ENCODE assay signal across 10 cellular contexts in the genomic region with DNA sequence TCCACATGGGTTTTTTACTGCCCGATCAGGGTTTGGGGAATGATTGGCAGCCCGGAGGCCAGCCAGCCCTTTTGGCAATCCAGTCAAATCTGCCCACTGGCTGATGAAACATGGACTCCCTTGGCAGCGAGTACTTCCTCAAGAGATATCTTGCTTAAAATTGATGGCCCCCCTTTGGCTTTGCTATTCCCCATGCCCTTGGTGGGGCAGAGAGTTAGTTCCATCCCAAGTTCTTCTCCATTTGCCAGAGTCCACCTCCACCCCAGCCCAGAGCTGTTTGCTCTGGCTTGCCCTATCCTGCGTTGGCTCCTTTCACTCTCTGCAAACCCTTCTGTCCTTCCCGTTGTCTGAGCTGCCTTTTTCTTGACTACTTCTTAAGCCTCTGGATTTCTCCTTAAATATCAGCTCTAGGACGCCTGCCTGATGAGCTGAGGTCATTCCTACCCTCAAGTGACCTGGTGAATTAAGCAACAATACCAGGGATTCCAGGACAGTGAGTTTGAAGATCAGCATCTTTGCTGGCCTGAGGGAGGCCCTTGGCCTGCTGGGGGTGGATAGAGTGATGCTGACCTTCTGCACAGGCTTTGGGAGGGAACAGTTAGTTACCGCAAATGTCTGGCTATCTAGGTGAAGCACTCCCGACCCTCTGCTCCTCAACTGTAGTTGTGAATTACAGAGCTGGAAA.
DNase-seq lines count a peak whose midpoint lies in the region; ATAC-seq and TF ChIP-seq lines count a peak whose summit lies in the region.
"Had no signal": no experiment of that assay in that cellular context is flagged by ENCODE, and none has a peak within 500 bp of the region (broad histone marks: within the 10 kb centered on the region; RNA-seq: fewer than 3 reads in every experiment).

No MANE protein-coding gene starts in this region.

- DNase-seq in amniotic stem cell (lab: John Stamatoyannopoulos, UW): peak; percentile 96
- DNase-seq in heart right ventricle: no peak
- no peak for DNase-seq in sciatic nerve (ENCODE audit: low spot score)
- DNase-seq in caudate nucleus (lab: John Stamatoyannopoulos, UW): no peak
- DNase-seq in CD4-positive, alpha-beta T cell: no peak
- DNase-seq: T-helper 9 cell had no signal

- TF ChIP-seq CTCF in heart right ventricle (IDR thresholded peaks at IDR 0.05): no peak
- TF ChIP-seq CTCF in CD4-positive, alpha-beta T cell (IDR thresholded peaks at IDR 0.05): no peak

- WGBS in heart right ventricle, 2 donors: 51 to 56% methylated on average over 8 of the region's 8 CpGs

- H3K4me2 ChIP-seq in BLaER1 treated with 17β-estradiol and CSF1 and Interleukin-3, amounts not matched to agents 10 nM and 100 nM: peak overlapping the region in 10 of 11 experiments; percentile 8 to 76 (median 62); a peak in 19 of 22 replicates

- no peaks in the 10 kb centered on the region for H3K36me3 ChIP-seq in BLaER1 treated with 17β-estradiol and CSF1 and Interleukin-3, amounts not matched to agents 10 nM and 100 nM
- no peaks in the 10 kb centered on the region for H3K36me3 ChIP-seq in heart right ventricle

- POLR2A ChIA-PET in CD4-positive, alpha-beta T cell (lab: Charles Lee): no interaction called here

- H3K27ac ChIP-seq in BLaER1 treated with 17β-estradiol and CSF1 and Interleukin-3, amounts not matched to agents 10 nM and 100 nM: no peak overlapping the region
- H3K27ac ChIP-seq in heart right ventricle (peak overlapping the region in 8 of 10 donors; percentile 32 to 73 (median 58)), caudate nucleus (ENCODE audit: low read depth, low read length) (no peak overlapping the region)
- H3K27ac ChIP-seq in CD4-positive, alpha-beta T cell (ENCODE audit: low read depth, low read length): no peak overlapping the region

- H3K27me3 ChIP-seq in BLaER1 treated with 17β-estradiol and CSF1 and Interleukin-3, amounts not matched to agents 10 nM and 100 nM: no peaks in the 10 kb centered on the region
- H3K27me3 ChIP-seq in heart right ventricle: no peaks in the 10 kb centered on the region
- no peaks in the 10 kb centered on the region for H3K27me3 ChIP-seq in CD4-positive, alpha-beta T cell (ENCODE audit: control insufficient read depth, insufficient read depth, low read length)

- H3K36me3 Mint-ChIP-seq in CD4-positive, alpha-beta T cell (ENCODE audit: low read depth): no peaks in the 10 kb centered on the region

- no peak overlapping the region for H3K27ac Mint-ChIP-seq in CD4-positive, alpha-beta T cell
- H3K27ac Mint-ChIP-seq: activated T-helper 17 cell treated with anti-CD3 and anti-CD28 coated beads, Interleukin-2, amount 50 U/mL, for 72 hours had no signal

- no peak overlapping the region for H3K4me3 Mint-ChIP-seq in CD4-positive, alpha-beta T cell
- H3K4me3 Mint-ChIP-seq: activated T-helper 17 cell treated with anti-CD3 and anti-CD28 coated beads, Interleukin-2, amount 50 U/mL, for 72 hours had no signal

- H3K4me3 ChIP-seq in BLaER1 treated with 17β-estradiol and CSF1 and Interleukin-3, amounts not matched to agents 10 nM and 100 nM: no peak overlapping the region
- H3K4me3 ChIP-seq in heart right ventricle: no peak overlapping the region

- ATAC-seq in heart right ventricle (peak; percentile 22 to 72 (median 40)), sciatic nerve (peak; percentile 92), HG02642 (IDR thresholded peaks at IDR 0.05; ENCODE audit: poor library complexity, unreplicated experiment) (no peak), GM21528 (IDR thresholded peaks at IDR 0.05; ENCODE audit: low FRiP score, unreplicated experiment) (no peak)
- ATAC-seq in CD4-positive, alpha-beta T cell (ENCODE audit: poor library complexity): no peak
- ATAC-seq: activated T-helper 17 cell treated with anti-CD3 and anti-CD28 coated beads, Interleukin-2, amount 50 U/mL, for 72 hours had no signal

- H3K9me3 ChIP-seq in BLaER1 treated with 17β-estradiol and CSF1 and Interleukin-3, amounts not matched to agents 10 nM and 100 nM (replicated peaks in 1 of 11): no peaks in the 10 kb centered on the region
- H3K9me3 ChIP-seq in heart right ventricle: no peaks in the 10 kb centered on the region
- H3K9me3 ChIP-seq in CD4-positive, alpha-beta T cell (ENCODE audit: control insufficient read depth, low read length): no peaks in the 10 kb centered on the region

- H3K9ac ChIP-seq in BLaER1 treated with 17β-estradiol and CSF1 and Interleukin-3, amounts not matched to agents 10 nM and 100 nM: no peak overlapping the region

- intact Hi-C loops in heart right ventricle (cut with DNase I): no loop called here
- intact Hi-C loops in sciatic nerve (cut with DNase I): no loop called here
- intact Hi-C loops in CD4-positive, alpha-beta T cell (cut with DNase I, micrococcal nuclease): no loop called here

- H3K27me3 Mint-ChIP-seq in CD4-positive, alpha-beta T cell: no peaks in the 10 kb centered on the region

- H3K9me3 Mint-ChIP-seq in CD4-positive, alpha-beta T cell: no peaks in the 10 kb centered on the region
- H3K9me3 Mint-ChIP-seq: activated T-helper 17 cell treated with anti-CD3 and anti-CD28 coated beads, Interleukin-2, amount 50 U/mL, for 72 hours had no signal

- no peaks in the 10 kb centered on the region for H3K4me1 Mint-ChIP-seq in CD4-positive, alpha-beta T cell (ENCODE audit: low read depth)
- H3K4me1 Mint-ChIP-seq: activated T-helper 17 cell treated with anti-CD3 and anti-CD28 coated beads, Interleukin-2, amount 50 U/mL, for 72 hours had no signal

- H4K20me1 ChIP-seq in BLaER1 treated with 17β-estradiol and CSF1 and Interleukin-3, amounts not matched to agents 10 nM and 100 nM: no peaks in the 10 kb centered on the region

- peaks cover 7 to 33% (median 31%) of the 10 kb centered on the region in 10 experiments for H3K4me1 ChIP-seq in BLaER1 treated with 17β-estradiol and CSF1 and Interleukin-3, amounts not matched to agents 10 nM and 100 nM
- peaks cover 18 to 100% (median 84%) of the 10 kb centered on the region in 9 donors for H3K4me1 ChIP-seq in heart right ventricle

- CTCF ChIA-PET in CD4-positive, alpha-beta T cell (lab: Charles Lee): no interaction called here

Comparison
In these comparisons a context has a peak if more than half of its experiments do, and no peak if none do; other contexts are left out.
1. H3K27ac ChIP-seq: peak in heart right ventricle (8 of 10); none in BLaER1 treated with 17β-estradiol and CSF1 and Interleukin-3, amounts not matched to agents 10 nM and 100 nM (0 of 11), caudate nucleus (single experiment) and CD4-positive, alpha-beta T cell (single experiment).
2. ATAC-seq: peak in heart right ventricle (8 of 8) and sciatic nerve (single experiment); none in HG02642 (single experiment), GM21528 (single experiment) and CD4-positive, alpha-beta T cell (single experiment).